Comparison of ENCODE assay signal across 27 cellular contexts in the genomic region with DNA sequence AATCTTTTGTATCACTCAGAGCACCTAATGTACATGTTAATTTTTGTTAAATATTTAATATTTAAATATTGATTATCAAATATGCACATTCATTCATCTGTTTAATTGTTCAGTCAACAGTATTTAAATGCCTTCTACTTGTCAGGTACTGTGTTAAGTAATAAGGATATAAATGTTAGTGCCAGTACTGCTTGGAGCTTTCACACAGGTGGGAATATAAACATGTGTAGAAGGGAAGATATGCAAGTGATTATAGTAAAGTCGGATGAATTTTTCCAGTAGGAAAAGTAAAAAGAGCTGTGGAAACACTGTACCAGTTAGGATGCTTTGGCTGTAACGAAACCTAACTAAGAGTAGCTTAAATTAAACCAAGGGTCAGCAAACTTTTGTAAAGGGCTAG.
"Had no signal": no experiment of that assay in that cellular context is flagged by ENCODE, and none has a peak within 500 bp of the region (broad histone marks: within the 10 kb centered on the region; RNA-seq: fewer than 3 reads in every experiment).

No MANE protein-coding gene starts in this region.

- H3K4me1 ChIP-seq: stomach, suprapubic skin, testis, thyroid gland, tibial artery, tibial nerve, transverse colon, upper lobe of left lung, upper lobe of right lung, uterus, vagina had no signal

- H3K27ac ChIP-seq: stomach, suprapubic skin, testis, thoracic aorta, thyroid gland, tibial artery, tibial nerve, transverse colon, upper lobe of left lung, upper lobe of right lung, uterus, vagina had no signal

- DNase-seq: stimulated activated CD4-positive, alpha-beta T cell treated with anti-CD3 and anti-CD28 coated beads, Interleukin-2, amount 100 ng/mL, for 48 hours; stimulated activated CD4-positive, alpha-beta T cell treated with anti-CD3 and anti-CD28 coated beads, Interleukin-4, amount 100 ng/mL, for 1 hour; stimulated activated CD4-positive, alpha-beta T cell treated with anti-CD3 and anti-CD28 coated beads, Interleukin-4, amount 100 ng/mL, for 24 hours; stimulated activated CD4-positive, alpha-beta T cell treated with anti-CD3 and anti-CD28 coated beads, Interleukin-4, amount 100 ng/mL, for 4 hours; stimulated activated CD8-positive, alpha-beta memory T cell treated with anti-CD3 and anti-CD28 coated beads, Interleukin-4, amount 100 ng/mL, for 48 hours; stimulated activated naive B cell treated with anti-CD40 and anti-IgM and Interleukin-4, amounts not matched to agents 10 μg/mL and 1 μg/mL and 100 μg/mL, for 72 hours; stimulated activated naive CD4-positive, alpha-beta T cell; stimulated activated naive CD4-positive, alpha-beta T cell treated with Interleukin-2 at 50 U/mL for 16 hours; stimulated activated naive CD8-positive, alpha-beta T cell treated with anti-CD3 and anti-CD28 coated beads, Interleukin-15, amount 100 ng/mL, for 72 hours; stimulated activated naive CD8-positive, alpha-beta T cell treated with anti-CD3 and anti-CD28 coated beads, Interleukin-15, Interleukin-2, amounts not matched to agents 100 U/mL and 50 U/mL, for 24 hours; stomach; substantia nigra; testis; thyroid gland; tibial artery; transverse colon; trophoblast cell; upper lobe of left lung; upper lobe of right lung; uterus had no signal

- ATAC-seq: stimulated activated effector memory CD8-positive, alpha-beta T cell treated with anti-CD3 and anti-CD28 coated beads, Interleukin-12 subunit alpha, Interleukin-12 subunit beta, amount 100 ng/mL, for 72 hours; stimulated activated memory B cell treated with anti-CD40 and anti-IgM and Interleukin-4, amounts not matched to agents 10 μg/mL and 1 μg/mL and 100 μg/mL, for 72 hours; stimulated activated naive B cell treated with anti-CD40 and anti-IgM and Interleukin-4, amounts not matched to agents 10 μg/mL and 1 μg/mL and 100 μg/mL, for 72 hours; stimulated activated naive CD8-positive, alpha-beta T cell treated with anti-CD3 and anti-CD28 coated beads, Interleukin-15, amount 100 ng/mL, for 72 hours; stimulated activated naive CD8-positive, alpha-beta T cell treated with anti-CD3 and anti-CD28 coated beads, Interleukin-15, Interleukin-2, amounts not matched to agents 100 U/mL and 50 U/mL, for 24 hours; upper lobe of right lung had no signal

- H3K4me3 ChIP-seq: stomach, suprapubic skin, testis, thoracic aorta, thyroid gland, tibial artery, tibial nerve, transverse colon, upper lobe of left lung, upper lobe of right lung, uterus, vagina had no signal

- H3K36me3 ChIP-seq: suprapubic skin, thoracic aorta, thyroid gland, upper lobe of left lung, upper lobe of right lung, uterus had no signal

- H3K27me3 ChIP-seq: stomach, suprapubic skin, testis, thyroid gland, tibial artery, tibial nerve, transverse colon, upper lobe of left lung, upper lobe of right lung, uterus, vagina had no signal

- FAIRE-seq: urothelium cell line had no signal

- H3K9me3 ChIP-seq: testis, thyroid gland had no signal
